20 cellular contexts compared by ENCODE assay signal in the genomic region with DNA sequence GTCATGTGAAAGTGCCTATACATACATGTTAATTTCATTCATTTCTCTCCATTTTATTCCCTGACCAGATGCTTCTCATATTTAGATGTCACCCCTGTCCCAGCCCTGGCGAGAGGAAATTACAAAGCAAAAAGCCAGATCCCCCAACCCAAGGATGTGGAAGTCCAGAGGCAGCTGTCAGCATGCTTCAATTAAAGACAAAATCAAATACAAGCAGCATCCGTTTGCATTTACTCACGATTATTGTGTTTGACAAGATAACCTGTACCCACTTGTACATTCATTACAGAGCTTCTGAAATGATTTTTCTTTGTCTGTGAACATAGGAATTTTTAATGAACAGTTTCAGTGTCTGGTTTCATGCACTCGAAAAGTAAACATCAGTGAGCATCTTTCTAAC.
"Had no signal": no experiment of that assay in that cellular context is flagged by ENCODE, and none has a peak within 500 bp of the region (broad histone marks: within the 10 kb centered on the region; RNA-seq: fewer than 3 reads in every experiment).

No MANE protein-coding gene starts in this region.

- H3K9me3 Mint-ChIP-seq: activated naive CD4-positive, alpha-beta T cell treated with anti-CD3 and anti-CD28 coated beads, Interleukin-2, amount 50 U/mL, for 72 hours; mesothelial cell of epicardium had no signal

- ATAC-seq: gastroesophageal sphincter, heart right ventricle, left cardiac atrium, lower lobe of right lung, right lobe of liver had no signal

- H3K4me1 ChIP-seq: lower lobe of right lung, prostate gland, right lobe of liver, uterus had no signal

- H3K4me3 Mint-ChIP-seq: mesothelial cell of epicardium had no signal

- H3K9me3 ChIP-seq: gastroesophageal sphincter, heart right ventricle, lower lobe of right lung, prostate gland, right lobe of liver, tibial nerve, uterus had no signal

- H3K36me3 ChIP-seq: cardiac muscle cell, gastroesophageal sphincter, heart right ventricle, lower lobe of right lung, prostate gland, right lobe of liver, tibial nerve, uterus, WERI-Rb-1 had no signal

- H3K4me1 Mint-ChIP-seq: mesothelial cell of epicardium had no signal

- H3K27me3 ChIP-seq: dorsolateral prefrontal cortex, gastroesophageal sphincter, heart right ventricle, right lobe of liver, tibial nerve, uterus had no signal

- H3K27ac Mint-ChIP-seq: mesothelial cell of epicardium had no signal

- DNase-seq: activated CD8-positive, alpha-beta memory T cell treated with anti-CD3 and anti-CD28 coated beads for 24 hours; dorsolateral prefrontal cortex; erythroblast; heart right ventricle; left cardiac atrium; lower lobe of right lung; right lobe of liver; stimulated activated CD4-positive, alpha-beta T cell treated with anti-CD3 and anti-CD28 coated beads, Interleukin-4, amount 100 ng/mL, for 4 hours; stimulated activated CD8-positive, alpha-beta memory T cell treated with anti-CD3 and anti-CD28 coated beads, Interleukin-4, amount 100 ng/mL, for 48 hours; stimulated activated naive CD4-positive, alpha-beta T cell treated with Interleukin-2 at 50 U/mL for 16 hours; substantia nigra; uterus; WERI-Rb-1 had no signal

- H3K36me3 Mint-ChIP-seq: mesothelial cell of epicardium had no signal

- H3K4me3 ChIP-seq: cardiac muscle cell, dorsolateral prefrontal cortex, gastroesophageal sphincter, heart right ventricle, lower lobe of right lung, prostate gland, right lobe of liver, smooth muscle cell, tibial nerve, uterus had no signal
